Comparison of ENCODE assay signal across 22 cellular contexts in the genomic region with DNA sequence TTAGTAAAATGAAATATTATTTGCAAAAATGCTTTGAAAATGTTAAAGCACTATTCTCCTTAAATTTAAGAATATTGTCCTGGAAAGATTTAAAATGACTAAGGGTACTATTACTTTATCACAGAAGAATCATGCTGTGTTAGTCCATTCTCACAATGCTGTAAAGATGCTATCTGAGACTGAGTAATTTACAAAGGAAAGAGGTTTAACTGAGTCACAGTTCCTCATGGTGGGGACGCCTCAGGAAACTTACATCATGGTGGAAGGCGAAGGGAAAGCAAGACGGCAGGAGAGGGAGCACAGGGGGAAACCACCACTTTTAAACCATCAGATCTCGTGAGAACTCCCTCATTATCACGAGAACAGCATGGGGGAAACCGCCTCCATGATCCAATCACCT.
"Had no signal": no experiment of that assay in that cellular context is flagged by ENCODE, and none has a peak within 500 bp of the region (broad histone marks: within the 10 kb centered on the region; RNA-seq: fewer than 3 reads in every experiment).

No MANE protein-coding gene starts in this region.

- H3K4me3 Mint-ChIP-seq: effector memory CD8-positive, alpha-beta T cell; natural killer cell had no signal

- H3K9me3 ChIP-seq: esophagus squamous epithelium, gastrocnemius medialis, left lung, lower lobe of right lung had no signal

- H3K27ac Mint-ChIP-seq: effector memory CD8-positive, alpha-beta T cell; naive thymus-derived CD4-positive, alpha-beta T cell; natural killer cell had no signal

- H3K27me3 ChIP-seq: esophagus squamous epithelium, gastrocnemius medialis, heart right ventricle, left lung had no signal

- DNase-seq: effector CD8-positive, alpha-beta T cell; effector memory CD8-positive, alpha-beta T cell; erythroblast; esophagus squamous epithelium; foreskin fibroblast; foreskin melanocyte; gastrocnemius medialis; glutamatergic neuron; head of caudate nucleus; heart right ventricle; hippocampal formation; left cardiac atrium; left lung; left ventricle myocardium superior; lower lobe of right lung; mesenchymal stem cell; midbrain; naive thymus-derived CD4-positive, alpha-beta T cell; natural killer cell had no signal

- ATAC-seq: effector memory CD8-positive, alpha-beta T cell; esophagus mucosa; gastrocnemius medialis; heart right ventricle; left cardiac atrium; left lung; left ventricle myocardium superior; lower lobe of right lung; naive thymus-derived CD4-positive, alpha-beta T cell; natural killer cell had no signal

- H3K4me1 ChIP-seq: esophagus squamous epithelium, heart right ventricle, left lung, lower lobe of right lung had no signal

- H3K27me3 Mint-ChIP-seq: effector memory CD8-positive, alpha-beta T cell; naive thymus-derived CD4-positive, alpha-beta T cell had no signal

- H3K4me3 ChIP-seq: coronary artery, esophagus squamous epithelium, gastrocnemius medialis, heart right ventricle, left lung, lower lobe of right lung had no signal

- H3K36me3 ChIP-seq: gastrocnemius medialis, left lung, lower lobe of right lung had no signal

- H3K27ac ChIP-seq: coronary artery, epithelial cell of prostate, esophagus squamous epithelium, gastrocnemius medialis, heart right ventricle, left lung, lower lobe of right lung had no signal

- H3K4me1 Mint-ChIP-seq: natural killer cell had no signal
